In the genomic region with DNA sequence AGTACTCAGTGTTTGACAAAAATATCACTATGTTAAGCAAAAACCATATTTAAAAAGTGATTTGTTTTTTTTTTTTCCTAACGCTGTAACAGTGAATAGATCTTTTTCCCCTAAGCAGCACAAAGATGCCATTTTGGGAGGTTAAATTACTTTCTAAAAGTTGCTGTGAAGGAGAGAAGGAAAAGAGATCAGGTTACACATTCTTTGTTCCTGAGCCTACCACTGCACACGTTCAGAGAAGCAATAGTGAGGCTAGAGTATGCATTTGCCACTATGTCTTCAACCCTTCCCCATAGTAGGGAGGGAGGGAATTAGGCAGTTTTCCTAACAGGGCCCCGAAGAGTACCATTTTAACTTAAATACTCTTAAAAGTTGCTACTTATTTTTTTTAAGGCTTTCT, we compare ENCODE assay signal across 10 cellular contexts. TPM values are rescaled to one million over a fixed set of nuclear protein-coding genes. Genes with fewer than 3 reads are reported as not detected.
DNase-seq lines count a peak whose midpoint lies in the region; ATAC-seq, FAIRE-seq and TF ChIP-seq lines count a peak whose summit lies in the region.
"Had no signal": no experiment of that assay in that cellular context is flagged by ENCODE, and none has a peak within 500 bp of the region (broad histone marks: within the 10 kb centered on the region; RNA-seq: fewer than 3 reads in every experiment).

No MANE protein-coding gene starts in this region.

- no peak overlapping the region for H2AFZ ChIP-seq in GM12878 (ENCODE audit: control insufficient read depth, low read depth, low read length)

- H3K79me2 ChIP-seq in GM12878 (ENCODE audit: control insufficient read depth, insufficient read depth, low read length) = peaks cover 22% of the 10 kb centered on the region

- ATAC-seq in GM12878 = peak; percentile 46; the same call in 2 of the 3 replicates
- no peak for ATAC-seq in stimulated activated effector memory CD8-positive, alpha-beta T cell treated with anti-CD3 and anti-CD28 coated beads, Interleukin-12 subunit alpha, Interleukin-12 subunit beta, amount 100 ng/mL, for 72 hours

- SMC1A ChIA-PET in GM12878 (lab: Charles Lee; ENCODE audit: uncharacterized antibody, unreplicated experiment) = interaction anchor here (1.0 kb wide), 2 partner anchors 35 to 382 kb away, joined by 3 read pairs; no protein-coding TSS in a partner anchor

- POLR2A ChIA-PET in GM12878 (lab: Charles Lee) = no interaction called here

- no peaks in the 10 kb centered on the region for H3K9me3 Mint-ChIP-seq in stimulated activated effector memory CD8-positive, alpha-beta T cell treated with anti-CD3 and anti-CD28 coated beads, Interleukin-12 subunit alpha, Interleukin-12 subunit beta, amount 100 ng/mL, for 72 hours
- H3K9me3 Mint-ChIP-seq: activated naive CD8-positive, alpha-beta T cell treated with anti-CD3 and anti-CD28 coated beads, Interleukin-2, amount 10 ng/mL, durations not matched to agents 7 days and 5 days had no signal

- H3K27ac Mint-ChIP-seq in stimulated activated effector memory CD8-positive, alpha-beta T cell treated with anti-CD3 and anti-CD28 coated beads, Interleukin-12 subunit alpha, Interleukin-12 subunit beta, amount 100 ng/mL, for 72 hours = no peak overlapping the region
- H3K27ac Mint-ChIP-seq: activated naive CD8-positive, alpha-beta T cell treated with anti-CD3 and anti-CD28 coated beads, Interleukin-2, amount 10 ng/mL, durations not matched to agents 7 days and 5 days had no signal

- peak; percentile 72 for FAIRE-seq in HTR-8/SVneo (lab: Jason Lieb, UNC)
- peak; percentile 54 for FAIRE-seq in GM12878 (lab: Jason Lieb, UNC)
- no peak for FAIRE-seq in GM12892 (lab: Jason Lieb, UNC)
- FAIRE-seq in frontal cortex (lab: Jason Lieb, UNC) = no peak

- H3K36me3 ChIP-seq in GM12878 (ENCODE audit: control insufficient read depth in 2 of 2, insufficient read depth in 2 of 2, low read length in 1 of 2) (no peaks in the 10 kb centered on the region), kidney epithelial cell (ENCODE audit: control insufficient read depth, insufficient read depth, low read length) (no peaks in the 10 kb centered on the region)

- no peak overlapping the region for H3K27ac ChIP-seq in GM12878 (ENCODE audit: control insufficient read depth, insufficient read depth)

- DNase-seq in ACHN (peak; percentile 41), HTR-8/SVneo (ENCODE audit: insufficient read length, low spot score) (peak; percentile 77), GM12878 (ENCODE audit: low read depth, low spot score) (no peak), kidney epithelial cell (ENCODE audit: low read depth) (peak; percentile 26), GM12892 (ENCODE audit: insufficient read length) (no peak), frontal cortex (ENCODE audit: low spot score in 2 of 2) (no peak), UCSD-AML1 (lab: John Stamatoyannopoulos, UW; ENCODE audit: unreplicated experiment) (no peak)
- DNase-seq in stimulated activated effector memory CD8-positive, alpha-beta T cell treated with anti-CD3 and anti-CD28 coated beads, Interleukin-12 subunit alpha, Interleukin-12 subunit beta, amount 100 ng/mL, for 72 hours (ENCODE audit: low spot score in 2 of 2) = no peak
- DNase-seq: activated naive CD8-positive, alpha-beta T cell treated with anti-CD3 and anti-CD28 coated beads, Interleukin-2, amount 10 ng/mL, durations not matched to agents 7 days and 5 days; COR-L47 had no signal

- no peak for TF ChIP-seq EP300 in GM12878 (IDR thresholded peaks at IDR 0.05; ENCODE audit: borderline replicate concordance in 1 of 2, control insufficient read depth in 1 of 2, low read depth in 2 of 2, low read length in 2 of 2)

- H3K4me1 ChIP-seq in GM12878 (ENCODE audit: control insufficient read depth, insufficient read depth, low read length) = peaks cover 6% of the 10 kb centered on the region; the same call in 1 of the 2 replicates

- CTCF ChIA-PET in GM12878 (lab: Yijun Ruan, JAX) = interaction anchor here (0.7 kb wide), 1 partner anchor 24 kb away, joined by 3 read pairs; no protein-coding TSS in a partner anchor

- no peak overlapping the region for H3K4me3 Mint-ChIP-seq in stimulated activated effector memory CD8-positive, alpha-beta T cell treated with anti-CD3 and anti-CD28 coated beads, Interleukin-12 subunit alpha, Interleukin-12 subunit beta, amount 100 ng/mL, for 72 hours
- H3K4me3 Mint-ChIP-seq: activated naive CD8-positive, alpha-beta T cell treated with anti-CD3 and anti-CD28 coated beads, Interleukin-2, amount 10 ng/mL, durations not matched to agents 7 days and 5 days had no signal

- no peak overlapping the region for H3K9ac ChIP-seq in GM12878 (ENCODE audit: control insufficient read depth, insufficient read depth, low read length)

- peaks cover 19% of the 10 kb centered on the region for H3K4me1 Mint-ChIP-seq in stimulated activated effector memory CD8-positive, alpha-beta T cell treated with anti-CD3 and anti-CD28 coated beads, Interleukin-12 subunit alpha, Interleukin-12 subunit beta, amount 100 ng/mL, for 72 hours

- H3K36me3 Mint-ChIP-seq in stimulated activated effector memory CD8-positive, alpha-beta T cell treated with anti-CD3 and anti-CD28 coated beads, Interleukin-12 subunit alpha, Interleukin-12 subunit beta, amount 100 ng/mL, for 72 hours = no peaks in the 10 kb centered on the region

- H3K4me3 ChIP-seq in GM12878 (no peak overlapping the region), kidney epithelial cell (ENCODE audit: low read depth, low read length) (no peak overlapping the region)

- RAD21 ChIA-PET in GM12878 (lab: Charles Lee; ENCODE audit: unreplicated experiment) = interaction anchor here (2.0 kb wide), 1 partner anchor 37 kb away, joined by 5 read pairs; no protein-coding TSS in a partner anchor

- TF ChIP-seq CTCF in GM12878 (IDR thresholded peaks at IDR 0.05 in 2 of 3, conservative IDR thresholded peaks at IDR 0.05 in 1 of 3; ENCODE audit: control insufficient read depth in 2 of 3, extremely low read depth in 1 of 3, insufficient read depth in 1 of 3, low read depth in 3 of 3, low read length in 3 of 3) (no peak), kidney epithelial cell (IDR thresholded peaks at IDR 0.05; ENCODE audit: insufficient read depth, low read length, poor library complexity, severe bottlenecking) (no peak)

- in situ Hi-C loops in ACHN (cut with HindIII; ENCODE audit: low pct_ligation_motif_present, low pct_unique_long_range_greater_than_20kb, low sequenced_read_pairs) = no loop called here
- in situ Hi-C loops in GM12878 (cut with MboI) = no loop called here

- no peaks in the 10 kb centered on the region for H4K20me1 ChIP-seq in GM12878 (ENCODE audit: control insufficient read depth, insufficient read depth)

- WGBS in GM12878 (ENCODE audit: insufficient coverage, insufficient replicate concordance, low lambda C conversion rate, missing lambda C conversion rate) = 51% methylated on average over 3 of the region's 3 CpGs

- intact Hi-C loops in GM12878 (cut with micrococcal nuclease; ENCODE audit: unreplicated experiment) = loop anchor here (10.0 kb wide), 1 partner anchor 81 kb away; no protein-coding TSS in a partner anchor

- no peak for TF ChIP-seq POLR2A in GM12878 (IDR thresholded peaks at IDR 0.05; ENCODE audit: low read depth, low read length)
- TF ChIP-seq POLR2A in GM12892 (IDR thresholded peaks at IDR 0.05; ENCODE audit: low read depth, low read length) = no peak

- TF ChIP-seq RAD21 in GM12878 (IDR thresholded peaks at IDR 0.05; ENCODE audit: insufficient read depth, low read depth, low read length) = no peak

- H3K27me3 ChIP-seq in GM12878 (replicated peaks in 1 of 2; ENCODE audit: control insufficient read depth in 2 of 2, insufficient read depth in 2 of 2, low read length in 1 of 2) = no peaks in the 10 kb centered on the region
- H3K27me3 ChIP-seq in kidney epithelial cell (ENCODE audit: control insufficient read depth, insufficient read depth, low read length) = no peaks in the 10 kb centered on the region

- no TSS peak for BruUV-seq in GM12878 (replicated peaks; lab: Mats Ljungman, UMichigan)

- H3K9me3 ChIP-seq in GM12878 (replicated peaks; ENCODE audit: control insufficient read depth, insufficient read depth, low read length) = no peaks in the 10 kb centered on the region

- H3K4me2 ChIP-seq in GM12878 (ENCODE audit: control insufficient read depth, insufficient read depth) = no peak overlapping the region

TF ChIP-seq in GM12878, 131 proteins besides CTCF, POLR2A, EP300 and RAD21 (continues in another document):
- TF ChIP-seq MYC (IDR thresholded peaks at IDR 0.05; ENCODE audit: insufficient read depth, insufficient read length, insufficient replicate concordance, low read length, severe bottlenecking) = no peak
- no peak for TF ChIP-seq ZBED1 (IDR thresholded peaks at IDR 0.05; ENCODE audit: borderline replicate concordance)
- no peak for TF ChIP-seq SMC3 (IDR thresholded peaks at IDR 0.05; ENCODE audit: borderline replicate concordance, low read length)
- TF ChIP-seq FOXK2 (IDR thresholded peaks at IDR 0.05) = no peak
- no peak for TF ChIP-seq WRNIP1 (IDR thresholded peaks at IDR 0.05; ENCODE audit: borderline replicate concordance, low read depth, low read length)

RNA-seq across cellular contexts. Expression of gene BMPR1A, which starts 38.9 kb away (rescaled TPM):
- total RNA-seq in GM12878 (2013; cell fraction: nucleolus; rRNA removed) = 60.5 and 62.3 TPM in 2 replicates
- total RNA-seq in GM12878 (2014; rRNA removed) (17.0 and 23.3 TPM in 2 replicates), GM12878 (2014; rRNA removed; fragmentation: Illumina TruSeq; extraction: Trizol) (18.8 and 19.2 TPM in 2 replicates), GM12878 (2021) (22.7 and 23.6 TPM in 2 replicates), kidney epithelial cell (22.1 and 38.1 TPM in 2 replicates), frontal cortex (46.5 TPM)
- 4.5 TPM for polyA plus RNA-seq in GM12878 (2011; ENCODE audit: low read depth)
- polyA plus RNA-seq in GM12878 (2011; rRNA removed) (19.3 and 25.6 TPM in 2 replicates), GM12878 (2014; fragmentation: Illumina TruSeq; extraction: Trizol) (16.1 and 16.2 TPM in 2 replicates), GM12878 (2014; fragmentation: Nextera tagmentation; extraction: Ambion mirVana) (1 to 10 TPM; 2.3 to 2.4 TPM), GM12878 (2014; rRNA removed) (9.8 and 10.0 TPM in 2 replicates), GM12878 (2016; fragmentation: Nextera tagmentation; extraction: Ambion mirVana) (1 to 10 TPM; 9.5 to 9.8 TPM)
- 7.9 and 9.1 TPM in 2 replicates for polyA plus RNA-seq in GM12878 (2011; cell fraction: cytosol; rRNA removed)
- polyA plus RNA-seq in GM12878 (2011; cell fraction: nucleus; rRNA removed) = 9.0 and 10.5 TPM in 2 replicates
- polyA plus RNA-seq in GM12878 (2012) = 5.7 and 8.1 TPM in 2 replicates
- 34.9 and 49.1 TPM in 2 replicates for polyA minus RNA-seq in GM12878 (2011; rRNA and poly(A)+ RNA removed)
- 11.1 and 16.6 TPM in 2 replicates for polyA minus RNA-seq in GM12878 (2011; cell fraction: cytosol; rRNA and poly(A)+ RNA removed)
- 10.6 and 14.1 TPM in 2 replicates for polyA minus RNA-seq in GM12878 (2011; cell fraction: nucleus; rRNA and poly(A)+ RNA removed)
- 9.0 TPM for polyA plus RNA-seq in GM12892 (2012; ENCODE audit: missing spikeins)

Comparison
In these comparisons a context has a peak if more than half of its experiments do, and no peak if none do; other contexts are left out.
1. DNase-seq: peak in ACHN (single experiment), HTR-8/SVneo (single experiment) and kidney epithelial cell (single experiment); none in GM12878 (single experiment), GM12892 (single experiment), frontal cortex (0 of 2), stimulated activated effector memory CD8-positive, alpha-beta T cell treated with anti-CD3 and anti-CD28 coated beads, Interleukin-12 subunit alpha, Interleukin-12 subunit beta, amount 100 ng/mL, for 72 hours (0 of 2) and UCSD-AML1 (single experiment).